17 cellular contexts compared by ENCODE assay signal in genomic region chr5:1209552-1209852, GRCh38. TPM values are rescaled to one million over a fixed set of nuclear protein-coding genes. Genes with fewer than 3 reads are reported as not detected.
DNase-seq lines count a peak whose midpoint lies in the region; TF ChIP-seq lines count a peak whose summit lies in the region.
"Had no signal": no experiment of that assay in that cellular context is flagged by ENCODE, and none has a peak within 500 bp of the region (broad histone marks: within the 10 kb centered on the region; RNA-seq: fewer than 3 reads in every experiment).

No MANE protein-coding gene starts in this region.

- H3K4me3 ChIP-seq in Loucy (ENCODE audit: low read length, poor library complexity, severe bottlenecking) (no peak overlapping the region), WERI-Rb-1 (ENCODE audit: low read depth, low read length) (no peak overlapping the region)
- H3K4me3 ChIP-seq: HAP-1 had no signal

- peaks cover 25% of the 10 kb centered on the region for H3K4me1 Mint-ChIP-seq in nephron
- no peaks in the 10 kb centered on the region for H3K4me1 Mint-ChIP-seq in activated T-helper 1 cell treated with anti-CD3 and anti-CD28 coated beads, Interleukin-12 subunit alpha, Interleukin-12 subunit beta, Interleukin-2, Interleukin-4 antibody, amounts not matched to agents 30 ng/mL and 10 ng/mL and 1 ng/mL, durations not matched to agents 14 hours and 24 hours and 36 hours (ENCODE audit: low read depth)
- H3K4me1 Mint-ChIP-seq in activated CD4-positive, alpha-beta memory T cell treated with anti-CD3 and anti-CD28 coated beads, Interleukin-2, amount 10 ng/mL, durations not matched to agents 7 days and 5 days: no peaks in the 10 kb centered on the region
- H3K4me1 Mint-ChIP-seq: CD4-positive, alpha-beta memory T cell had no signal

- no peaks in the 10 kb centered on the region for H3K36me3 Mint-ChIP-seq in nephron (ENCODE audit: low read depth)
- no peaks in the 10 kb centered on the region for H3K36me3 Mint-ChIP-seq in activated T-helper 1 cell treated with anti-CD3 and anti-CD28 coated beads, Interleukin-12 subunit alpha, Interleukin-12 subunit beta, Interleukin-2, Interleukin-4 antibody, amounts not matched to agents 30 ng/mL and 10 ng/mL and 1 ng/mL, durations not matched to agents 14 hours and 24 hours and 36 hours (ENCODE audit: low read depth)
- H3K36me3 Mint-ChIP-seq in activated CD4-positive, alpha-beta memory T cell treated with anti-CD3 and anti-CD28 coated beads, Interleukin-2, amount 10 ng/mL, durations not matched to agents 7 days and 5 days (ENCODE audit: low read depth): no peaks in the 10 kb centered on the region
- H3K36me3 Mint-ChIP-seq: CD4-positive, alpha-beta memory T cell had no signal

- POLR2A ChIA-PET in activated CD4-positive, alpha-beta memory T cell treated with anti-CD3 and anti-CD28 coated beads, Interleukin-2, amount 10 ng/mL, durations not matched to agents 7 days and 5 days (lab: Charles Lee): no interaction called here

- peak overlapping the region in 2 of 3 experiments; percentile 0 to 92 for H3K27ac Mint-ChIP-seq in nephron
- H3K27ac Mint-ChIP-seq in activated T-helper 1 cell treated with anti-CD3 and anti-CD28 coated beads, Interleukin-12 subunit alpha, Interleukin-12 subunit beta, Interleukin-2, Interleukin-4 antibody, amounts not matched to agents 30 ng/mL and 10 ng/mL and 1 ng/mL, durations not matched to agents 14 hours and 24 hours and 36 hours: no peak overlapping the region
- no peak overlapping the region for H3K27ac Mint-ChIP-seq in activated CD4-positive, alpha-beta memory T cell treated with anti-CD3 and anti-CD28 coated beads, Interleukin-2, amount 10 ng/mL, durations not matched to agents 7 days and 5 days
- H3K27ac Mint-ChIP-seq: CD4-positive, alpha-beta memory T cell had no signal

- H3K79me2 ChIP-seq in Loucy (ENCODE audit: insufficient read depth, low read length): no peaks in the 10 kb centered on the region

- H3K4me1 ChIP-seq in Loucy (ENCODE audit: insufficient read depth, low read length, poor library complexity, severe bottlenecking): peaks cover 22% of the 10 kb centered on the region
- H3K4me1 ChIP-seq: HAP-1 had no signal

- H3K36me3 ChIP-seq in Loucy (ENCODE audit: insufficient read depth, low read length) (no peaks in the 10 kb centered on the region), WERI-Rb-1 (no peaks in the 10 kb centered on the region)
- H3K36me3 ChIP-seq: HAP-1 had no signal

- no peaks in the 10 kb centered on the region for H3K9me2 ChIP-seq in Loucy (replicated peaks; ENCODE audit: low read depth, low read length)

- H4K20me1 ChIP-seq in Loucy (ENCODE audit: insufficient read depth, low read length, poor library complexity, severe bottlenecking): no peaks in the 10 kb centered on the region

- no peaks in the 10 kb centered on the region for H3K27me3 ChIP-seq in Loucy (ENCODE audit: insufficient read depth, low read length, poor library complexity, severe bottlenecking)
- H3K27me3 ChIP-seq in WERI-Rb-1 (ENCODE audit: insufficient read depth, low read depth, severe bottlenecking): no peaks in the 10 kb centered on the region

- no peak overlapping the region for H3K4me3 Mint-ChIP-seq in nephron
- H3K4me3 Mint-ChIP-seq in activated T-helper 1 cell treated with anti-CD3 and anti-CD28 coated beads, Interleukin-12 subunit alpha, Interleukin-12 subunit beta, Interleukin-2, Interleukin-4 antibody, amounts not matched to agents 30 ng/mL and 10 ng/mL and 1 ng/mL, durations not matched to agents 14 hours and 24 hours and 36 hours: no peak overlapping the region
- H3K4me3 Mint-ChIP-seq in activated CD4-positive, alpha-beta memory T cell treated with anti-CD3 and anti-CD28 coated beads, Interleukin-2, amount 10 ng/mL, durations not matched to agents 7 days and 5 days: no peak overlapping the region
- H3K4me3 Mint-ChIP-seq: CD4-positive, alpha-beta memory T cell had no signal

- TF ChIP-seq CTCF in Loucy (conservative IDR thresholded peaks at IDR 0.05; ENCODE audit: low read length): no peak
- no peak for TF ChIP-seq CTCF in WERI-Rb-1 (IDR thresholded peaks at IDR 0.05; ENCODE audit: low read depth, low read length)
- no peak for TF ChIP-seq CTCF in nephron (IDR thresholded peaks at IDR 0.05; ENCODE audit: unreplicated experiment in 3 of 3)

- peaks cover 23% of the 10 kb centered on the region for H3K27me3 Mint-ChIP-seq in nephron (ENCODE audit: low read depth)
- H3K27me3 Mint-ChIP-seq in activated T-helper 1 cell treated with anti-CD3 and anti-CD28 coated beads, Interleukin-12 subunit alpha, Interleukin-12 subunit beta, Interleukin-2, Interleukin-4 antibody, amounts not matched to agents 30 ng/mL and 10 ng/mL and 1 ng/mL, durations not matched to agents 14 hours and 24 hours and 36 hours (ENCODE audit: insufficient read depth): peaks cover 6% of the 10 kb centered on the region
- H3K27me3 Mint-ChIP-seq in activated CD4-positive, alpha-beta memory T cell treated with anti-CD3 and anti-CD28 coated beads, Interleukin-2, amount 10 ng/mL, durations not matched to agents 7 days and 5 days: peaks cover 2% of the 10 kb centered on the region
- H3K27me3 Mint-ChIP-seq: CD4-positive, alpha-beta memory T cell had no signal

- peak overlapping the region; percentile 19 for H3K9ac ChIP-seq in Loucy (ENCODE audit: low read depth, low read length, poor library complexity, severe bottlenecking)

- intact Hi-C loops in activated T-helper 1 cell treated with anti-CD3 and anti-CD28 coated beads, Interleukin-12 subunit alpha, Interleukin-12 subunit beta, Interleukin-2, Interleukin-4 antibody, amounts not matched to agents 30 ng/mL and 10 ng/mL and 1 ng/mL, durations not matched to agents 14 hours and 24 hours and 36 hours (cut with micrococcal nuclease): no loop called here

- peak overlapping the region; percentile 50 for H3K27ac ChIP-seq in WERI-Rb-1

- CTCF ChIA-PET in activated CD4-positive, alpha-beta memory T cell treated with anti-CD3 and anti-CD28 coated beads, Interleukin-2, amount 10 ng/mL, durations not matched to agents 7 days and 5 days (lab: Charles Lee): no interaction called here

- no peak for DNase-seq in WERI-Rb-1
- no peak for DNase-seq in activated T-helper 1 cell treated with anti-CD3 and anti-CD28 coated beads, Interleukin-12 subunit alpha, Interleukin-12 subunit beta, Interleukin-2, Interleukin-4 antibody, amounts not matched to agents 30 ng/mL and 10 ng/mL and 1 ng/mL, durations not matched to agents 14 hours and 24 hours and 36 hours (ENCODE audit: low spot score)
- no peak for DNase-seq in ureter (ENCODE audit: low spot score)
- DNase-seq in activated CD4-positive, alpha-beta memory T cell treated with anti-CD3 and anti-CD28 coated beads, Interleukin-2, amount 10 ng/mL, durations not matched to agents 7 days and 5 days: no peak
- DNase-seq: C1 segment of cervical spinal cord; CD4-positive, alpha-beta memory T cell; COR-L47; GF-D8; GOT3 had no signal

- no peaks in the 10 kb centered on the region for H3K9me3 Mint-ChIP-seq in nephron
- no peaks in the 10 kb centered on the region for H3K9me3 Mint-ChIP-seq in activated T-helper 1 cell treated with anti-CD3 and anti-CD28 coated beads, Interleukin-12 subunit alpha, Interleukin-12 subunit beta, Interleukin-2, Interleukin-4 antibody, amounts not matched to agents 30 ng/mL and 10 ng/mL and 1 ng/mL, durations not matched to agents 14 hours and 24 hours and 36 hours
- H3K9me3 Mint-ChIP-seq in activated CD4-positive, alpha-beta memory T cell treated with anti-CD3 and anti-CD28 coated beads, Interleukin-2, amount 10 ng/mL, durations not matched to agents 7 days and 5 days: no peaks in the 10 kb centered on the region
- H3K9me3 Mint-ChIP-seq: CD4-positive, alpha-beta memory T cell had no signal

- H3F3A ChIP-seq in Loucy (ENCODE audit: low read depth): no peaks in the 10 kb centered on the region

- H3K9me3 ChIP-seq in Loucy (ENCODE audit: insufficient read depth, low read depth, low read length) (no peaks in the 10 kb centered on the region), WERI-Rb-1 (ENCODE audit: severe bottlenecking) (no peaks in the 10 kb centered on the region)
- H3K9me3 ChIP-seq: HAP-1 had no signal

- H2AFZ ChIP-seq in Loucy (ENCODE audit: low read length): no peak overlapping the region

- H3K4me2 ChIP-seq in Loucy (ENCODE audit: low read depth, low read length, poor library complexity, severe bottlenecking): no peak overlapping the region

RNA-seq across cellular contexts. Expression of gene SLC6A19, which starts 8.1 kb away (rescaled TPM):
- not detected in 2 replicates for total RNA-seq in activated T-helper 1 cell treated with anti-CD3 and anti-CD28 coated beads, Interleukin-12 subunit alpha, Interleukin-12 subunit beta, Interleukin-2, Interleukin-4 antibody, amounts not matched to agents 30 ng/mL and 10 ng/mL and 1 ng/mL, durations not matched to agents 14 hours and 24 hours and 36 hours
- not detected for total RNA-seq in ureter
- not detected for total RNA-seq in activated CD4-positive, alpha-beta memory T cell treated with anti-CD3 and anti-CD28 coated beads, Interleukin-2, amount 10 ng/mL, durations not matched to agents 7 days and 5 days
- total RNA-seq: A172; A673; Calu3; CD4-positive, alpha-beta memory T cell; Daoy had no signal

RNA-seq across cellular contexts. Expression of gene SLC6A18, which starts 15.7 kb away (rescaled TPM):
- total RNA-seq in activated T-helper 1 cell treated with anti-CD3 and anti-CD28 coated beads, Interleukin-12 subunit alpha, Interleukin-12 subunit beta, Interleukin-2, Interleukin-4 antibody, amounts not matched to agents 30 ng/mL and 10 ng/mL and 1 ng/mL, durations not matched to agents 14 hours and 24 hours and 36 hours: not detected in 2 replicates
- not detected for total RNA-seq in ureter
- not detected for total RNA-seq in activated CD4-positive, alpha-beta memory T cell treated with anti-CD3 and anti-CD28 coated beads, Interleukin-2, amount 10 ng/mL, durations not matched to agents 7 days and 5 days
- total RNA-seq: A172; A673; Calu3; CD4-positive, alpha-beta memory T cell; Daoy; G401 had no signal

Comparison
In these comparisons a context has a peak if more than half of its experiments do, and no peak if none do; other contexts are left out.
1. H3K27ac Mint-ChIP-seq: peak in nephron (2 of 3); none in activated T-helper 1 cell treated with anti-CD3 and anti-CD28 coated beads, Interleukin-12 subunit alpha, Interleukin-12 subunit beta, Interleukin-2, Interleukin-4 antibody, amounts not matched to agents 30 ng/mL and 10 ng/mL and 1 ng/mL, durations not matched to agents 14 hours and 24 hours and 36 hours (single experiment) and activated CD4-positive, alpha-beta memory T cell treated with anti-CD3 and anti-CD28 coated beads, Interleukin-2, amount 10 ng/mL, durations not matched to agents 7 days and 5 days (single experiment).